In the genomic region with DNA sequence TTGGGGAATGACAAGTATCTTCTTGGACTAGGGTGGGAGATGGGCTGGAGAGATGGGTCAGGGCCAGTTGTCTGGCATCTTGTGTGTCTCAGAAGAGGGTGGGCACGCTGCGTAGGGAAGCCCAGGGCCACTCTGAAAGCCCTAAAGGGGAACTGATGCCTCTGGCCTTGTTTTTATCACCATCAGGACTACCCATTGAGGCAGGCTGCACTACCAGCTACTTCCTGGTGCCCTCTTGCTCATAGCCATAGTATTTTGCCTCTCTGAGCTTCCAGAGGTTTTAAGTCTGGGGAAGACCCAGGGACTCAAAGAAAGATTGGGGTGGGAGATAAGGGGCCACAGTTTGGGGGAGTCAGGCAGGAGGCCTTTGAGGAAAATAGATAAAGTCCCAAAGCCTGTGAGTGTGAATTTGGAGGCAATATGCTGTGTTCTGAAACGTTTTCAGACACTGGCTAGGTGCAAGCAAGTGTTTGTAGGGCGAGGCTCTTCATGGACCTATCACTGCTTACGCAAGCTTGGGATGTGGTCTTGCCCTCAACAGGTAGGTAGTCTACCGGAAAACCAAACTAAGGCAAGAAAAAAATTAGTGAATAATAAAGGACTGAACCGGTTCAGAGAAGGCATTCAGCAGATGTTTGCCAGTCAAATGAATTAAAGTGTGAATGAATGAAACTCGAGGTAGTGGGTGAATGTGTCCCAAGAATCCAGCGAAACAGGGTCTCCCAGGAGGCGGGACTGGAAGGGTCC, we compare ENCODE assay signal across 1 cellular context.
TF ChIP-seq lines count a peak whose summit lies in the region.

No MANE protein-coding gene starts in this region.

TF ChIP-seq in liver, 16 proteins besides CTCF, POLR2A, EP300 and RAD21 (continued from another document):
- TF ChIP-seq ATF3 (IDR thresholded peaks at IDR 0.05) (no peak), JUND (IDR thresholded peaks at IDR 0.05) (no peak), FOXA2 (IDR thresholded peaks at IDR 0.05) (no peak), FOXA1 (IDR thresholded peaks at IDR 0.05) (no peak), EGR1 (IDR thresholded peaks at IDR 0.05; ENCODE audit: low read depth in 2 of 2) (no peak), MAX (IDR thresholded peaks at IDR 0.05) (no peak)
